ENCODE assay signal across 8 cellular contexts in genomic region chr6:71012871-71013456, GRCh38. TPM values are rescaled to one million over a fixed set of nuclear protein-coding genes. Genes with fewer than 3 reads are reported as not detected.
DNase-seq lines count a peak whose midpoint lies in the region; ATAC-seq and TF ChIP-seq lines count a peak whose summit lies in the region.

No MANE protein-coding gene starts in this region.

- H3K14ac ChIP-seq in neuronal stem cell (ENCODE audit: low read length) = no peak overlapping the region

- H3K9ac ChIP-seq in fibroblast of lung (ENCODE audit: insufficient read depth, low read length) = no peak overlapping the region
- no peak overlapping the region for H3K9ac ChIP-seq in neuronal stem cell (ENCODE audit: low read depth, low read length, poor library complexity)

- no peak overlapping the region for H2AFZ ChIP-seq in fibroblast of lung (ENCODE audit: low read length)
- H2AFZ ChIP-seq in neuronal stem cell (ENCODE audit: low read length) = peak overlapping the region; percentile 15

- H3K27me3 ChIP-seq in CD4-positive, CD25-positive, alpha-beta regulatory T cell (ENCODE audit: control insufficient read depth, insufficient read depth, low read length) = peaks cover 2% of the 10 kb centered on the region
- peaks cover 7% of the 10 kb centered on the region for H3K27me3 ChIP-seq in fibroblast of lung (ENCODE audit: control insufficient read depth, insufficient read depth, low read length)
- peaks cover 0 to 3% (median 0%) of the 10 kb centered on the region in 3 experiments for H3K27me3 ChIP-seq in neuronal stem cell (ENCODE audit: control insufficient read depth in 3 of 3, insufficient read depth in 3 of 3, low read depth in 1 of 3, low read length in 3 of 3)

- H3K4ac ChIP-seq in neuronal stem cell (ENCODE audit: low read length) = no peak overlapping the region

- H3K9me3 ChIP-seq in CD4-positive, CD25-positive, alpha-beta regulatory T cell (ENCODE audit: control insufficient read depth in 2 of 2, low read length in 2 of 2) = no peaks in the 10 kb centered on the region
- no peaks in the 10 kb centered on the region for H3K9me3 ChIP-seq in fibroblast of lung (ENCODE audit: control insufficient read depth, insufficient read depth, low read depth, low read length)
- no peaks in the 10 kb centered on the region for H3K9me3 ChIP-seq in neuronal stem cell (replicated peaks in 1 of 2; ENCODE audit: control insufficient read depth in 2 of 2, insufficient read depth in 1 of 2, low read depth in 1 of 2, low read length in 2 of 2)

- no peaks in the 10 kb centered on the region for H3K79me2 ChIP-seq in fibroblast of lung (ENCODE audit: control insufficient read depth, insufficient read depth, low read length)

- no peak overlapping the region for H4K8ac ChIP-seq in neuronal stem cell (ENCODE audit: low read depth, low read length)

- no peak overlapping the region for H2BK12ac ChIP-seq in neuronal stem cell (ENCODE audit: low read length)

- H2BK120ac ChIP-seq in neuronal stem cell (ENCODE audit: low read depth, low read length) = no peak overlapping the region

- no peak overlapping the region for H2AK5ac ChIP-seq in neuronal stem cell (ENCODE audit: low read depth, low read length)

- no peak overlapping the region for H4K91ac ChIP-seq in neuronal stem cell (ENCODE audit: low read depth, low read length, poor library complexity)

- peaks cover 12% of the 10 kb centered on the region for H3K27me3 Mint-ChIP-seq in CD4-positive, CD25-positive, alpha-beta regulatory T cell

- no peak overlapping the region for H2BK5ac ChIP-seq in neuronal stem cell (ENCODE audit: low read length)

- H3K23ac ChIP-seq in neuronal stem cell (ENCODE audit: low read depth, low read length, poor library complexity) = no peak overlapping the region

- no peak overlapping the region for H3K18ac ChIP-seq in neuronal stem cell (ENCODE audit: low read length)

- H4K20me1 ChIP-seq in fibroblast of lung (ENCODE audit: control insufficient read depth, extremely low read depth, insufficient read depth, low read length) = peaks cover 2% of the 10 kb centered on the region

- no peak overlapping the region for H3K27ac ChIP-seq in CD4-positive, CD25-positive, alpha-beta regulatory T cell (ENCODE audit: insufficient read depth, low read length, poor library complexity, severe bottlenecking)
- H3K27ac ChIP-seq in fibroblast of lung (ENCODE audit: insufficient read depth, low read length) = no peak overlapping the region
- no peak overlapping the region for H3K27ac ChIP-seq in neuronal stem cell (replicated peaks; ENCODE audit: low read length)

- H3K36me3 Mint-ChIP-seq in CD4-positive, CD25-positive, alpha-beta regulatory T cell = no peaks in the 10 kb centered on the region

- no peaks in the 10 kb centered on the region for H3K36me3 ChIP-seq in CD4-positive, CD25-positive, alpha-beta regulatory T cell (ENCODE audit: control insufficient read depth, insufficient read depth, low read length)
- no peaks in the 10 kb centered on the region for H3K36me3 ChIP-seq in fibroblast of lung (ENCODE audit: control insufficient read depth, insufficient read depth, low read length)
- no peaks in the 10 kb centered on the region for H3K36me3 ChIP-seq in neuronal stem cell (replicated peaks in 1 of 2; ENCODE audit: control insufficient read depth in 2 of 2, insufficient read depth in 2 of 2, low read length in 2 of 2)

- H3K4me1 ChIP-seq in CD4-positive, CD25-positive, alpha-beta regulatory T cell (ENCODE audit: control insufficient read depth, insufficient read depth, low read length, poor library complexity, severe bottlenecking) = no peaks in the 10 kb centered on the region
- H3K4me1 ChIP-seq in fibroblast of lung (ENCODE audit: control insufficient read depth, extremely low read depth, insufficient read depth, low read length) = no peaks in the 10 kb centered on the region
- H3K4me1 ChIP-seq in neuronal stem cell (ENCODE audit: control insufficient read depth in 2 of 2, insufficient read depth in 1 of 2, low read depth in 1 of 2, low read length in 2 of 2) = peaks cover 5 to 12% of the 10 kb centered on the region in 2 donors

- no peak overlapping the region for H3K4me3 ChIP-seq in CD4-positive, CD25-positive, alpha-beta regulatory T cell (ENCODE audit: low read depth, low read length)
- H3K4me3 ChIP-seq in fibroblast of lung (replicated peaks in 1 of 4; ENCODE audit: control extremely low read depth in 1 of 4, insufficient read depth in 1 of 4, low read depth in 3 of 4, low read length in 4 of 4) (no peak overlapping the region), neuronal stem cell (ENCODE audit: low read length in 2 of 2) (no peak overlapping the region)

- peaks cover 3% of the 10 kb centered on the region for H3K79me1 ChIP-seq in neuronal stem cell (ENCODE audit: low read depth, low read length)

- H3K4me2 ChIP-seq in fibroblast of lung (ENCODE audit: extremely low read depth, insufficient read depth, low read length) (no peak overlapping the region), neuronal stem cell (ENCODE audit: insufficient read depth, low read length, poor library complexity, severe bottlenecking) (no peak overlapping the region)

- peaks cover 0 to 6% (median 0%) of the 10 kb centered on the region in 7 donors for H3K9me3 Mint-ChIP-seq in CD4-positive, CD25-positive, alpha-beta regulatory T cell

- peak in 1 of 2 donors; percentile 62 for ATAC-seq in CD4-positive, CD25-positive, alpha-beta regulatory T cell (ENCODE audit: low read depth in 2 of 2)
- peak; percentile 64 for ATAC-seq in GM18499 (IDR thresholded peaks at IDR 0.05; ENCODE audit: insufficient read depth, unreplicated experiment)
- peak; percentile 90 for ATAC-seq in HG02759 (IDR thresholded peaks at IDR 0.05; ENCODE audit: unreplicated experiment)
- ATAC-seq in SK-N-SH treated with all-trans-retinoic acid at 6 μM for 48 hours = peak; percentile 94

- no CpG with 5 or more reads among the region's 5 CpGs for WGBS in neuronal stem cell (ENCODE audit: extremely low coverage in 2 of 2, insufficient read length in 2 of 2, insufficient replicate concordance in 1 of 2), 2 donors

- DNase-seq in CD4-positive, CD25-positive, alpha-beta regulatory T cell = peak in 2 of 3 donors; percentile 29 to 49
- DNase-seq in NCI-H1048 (lab: John Stamatoyannopoulos, UW) = peak; percentile 39
- peak; percentile 42 to 65 for DNase-seq in fibroblast of lung (ENCODE audit: low read depth in 2 of 2)
- peak; percentile 66 for DNase-seq in neuronal stem cell (ENCODE audit: low spot score)
- DNase-seq in HK-2 (ENCODE audit: unreplicated experiment) = no peak

- peak; percentile 91 to 93 for TF ChIP-seq CTCF in fibroblast of lung (conservative IDR thresholded peaks at IDR 0.05 in 1 of 2, IDR thresholded peaks at IDR 0.05 in 1 of 2; ENCODE audit: low read depth in 1 of 2, low read length in 2 of 2)

- H2BK15ac ChIP-seq in neuronal stem cell (ENCODE audit: low read length) = no peak overlapping the region

- H3K27ac Mint-ChIP-seq in CD4-positive, CD25-positive, alpha-beta regulatory T cell = no peak overlapping the region

- no peaks in the 10 kb centered on the region for H3K4me1 Mint-ChIP-seq in CD4-positive, CD25-positive, alpha-beta regulatory T cell

- no peak overlapping the region for H3K4me3 Mint-ChIP-seq in CD4-positive, CD25-positive, alpha-beta regulatory T cell

TF ChIP-seq in SK-N-SH treated with all-trans-retinoic acid at 6 μM for 48 hours, 23 proteins besides CTCF, POLR2A, EP300 and RAD21 (continues in another document):
- no peak for TF ChIP-seq ZFP30 (CRISPR knock-in tag; IDR thresholded peaks at IDR 0.05)
- TF ChIP-seq, protein P1, sequence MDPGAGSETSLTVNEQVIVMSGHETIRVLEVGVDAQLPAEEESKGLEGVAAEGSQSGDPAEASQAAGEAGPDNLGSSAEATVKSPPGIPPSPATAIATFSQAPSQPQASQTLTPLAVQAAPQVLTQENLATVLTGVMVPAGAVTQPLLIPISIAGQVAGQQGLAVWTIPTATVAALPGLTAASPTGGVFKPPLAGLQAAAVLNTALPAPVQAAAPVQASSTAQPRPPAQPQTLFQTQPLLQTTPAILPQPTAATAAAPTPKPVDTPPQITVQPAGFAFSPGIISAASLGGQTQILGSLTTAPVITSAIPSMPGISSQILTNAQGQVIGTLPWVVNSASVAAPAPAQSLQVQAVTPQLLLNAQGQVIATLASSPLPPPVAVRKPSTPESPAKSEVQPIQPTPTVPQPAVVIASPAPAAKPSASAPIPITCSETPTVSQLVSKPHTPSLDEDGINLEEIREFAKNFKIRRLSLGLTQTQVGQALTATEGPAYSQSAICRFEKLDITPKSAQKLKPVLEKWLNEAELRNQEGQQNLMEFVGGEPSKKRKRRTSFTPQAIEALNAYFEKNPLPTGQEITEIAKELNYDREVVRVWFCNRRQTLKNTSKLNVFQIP (CRISPR knock-in tag; IDR thresholded peaks at IDR 0.05; ENCODE audit: borderline replicate concordance, low read depth) = no peak
- no peak for TF ChIP-seq PPARA (CRISPR knock-in tag; IDR thresholded peaks at IDR 0.05; ENCODE audit: borderline replicate concordance)
- TF ChIP-seq, protein P2, sequence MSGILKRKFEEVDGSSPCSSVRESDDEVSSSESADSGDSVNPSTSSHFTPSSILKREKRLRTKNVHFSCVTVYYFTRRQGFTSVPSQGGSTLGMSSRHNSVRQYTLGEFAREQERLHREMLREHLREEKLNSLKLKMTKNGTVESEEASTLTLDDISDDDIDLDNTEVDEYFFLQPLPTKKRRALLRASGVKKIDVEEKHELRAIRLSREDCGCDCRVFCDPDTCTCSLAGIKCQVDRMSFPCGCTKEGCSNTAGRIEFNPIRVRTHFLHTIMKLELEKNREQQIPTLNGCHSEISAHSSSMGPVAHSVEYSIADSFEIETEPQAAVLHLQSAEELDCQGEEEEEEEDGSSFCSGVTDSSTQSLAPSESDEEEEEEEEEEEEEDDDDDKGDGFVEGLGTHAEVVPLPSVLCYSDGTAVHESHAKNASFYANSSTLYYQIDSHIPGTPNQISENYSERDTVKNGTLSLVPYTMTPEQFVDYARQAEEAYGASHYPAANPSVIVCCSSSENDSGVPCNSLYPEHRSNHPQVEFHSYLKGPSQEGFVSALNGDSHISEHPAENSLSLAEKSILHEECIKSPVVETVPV (CRISPR knock-in tag; IDR thresholded peaks at IDR 0.05) = no peak
- no peak for TF ChIP-seq ISL1 (CRISPR knock-in tag; IDR thresholded peaks at IDR 0.05)
- TF ChIP-seq ARNTL (CRISPR knock-in tag; IDR thresholded peaks at IDR 0.05; ENCODE audit: borderline replicate concordance, low read depth) = no peak

RNA-seq across cellular contexts. Expression of gene B3GAT2, which starts 56.1 kb away (rescaled TPM):
- not detected for total RNA-seq in CD4-positive, CD25-positive, alpha-beta regulatory T cell
- under 1 TPM; 0.16 to 0.30 (median 0.22) TPM for polyA plus RNA-seq in CD4-positive, CD25-positive, alpha-beta regulatory T cell
- total RNA-seq in fibroblast of lung = not detected in 2 replicates
- polyA plus RNA-seq in fibroblast of lung = not detected in 2 replicates
- polyA plus RNA-seq in fibroblast of lung (2012) = 0.06 and 0.07 TPM in 2 replicates
- polyA minus RNA-seq in fibroblast of lung (ENCODE audit: low replicate concordance) = not detected in 2 replicates
- polyA plus RNA-seq in neuronal stem cell (2013, experiment 1 of 2) = 0.66 TPM
- 0.61 TPM for polyA plus RNA-seq in neuronal stem cell (2013, experiment 2 of 2)
